1 cellular context compared by ENCODE assay signal in genomic region chr22:27022256-27022655, GRCh38.
TF ChIP-seq lines count a peak whose summit lies in the region.

No MANE protein-coding gene starts in this region.

TF ChIP-seq in H1, 55 proteins besides CTCF, POLR2A, EP300 and RAD21 (continued from another document):
- TF ChIP-seq, protein P1, sequence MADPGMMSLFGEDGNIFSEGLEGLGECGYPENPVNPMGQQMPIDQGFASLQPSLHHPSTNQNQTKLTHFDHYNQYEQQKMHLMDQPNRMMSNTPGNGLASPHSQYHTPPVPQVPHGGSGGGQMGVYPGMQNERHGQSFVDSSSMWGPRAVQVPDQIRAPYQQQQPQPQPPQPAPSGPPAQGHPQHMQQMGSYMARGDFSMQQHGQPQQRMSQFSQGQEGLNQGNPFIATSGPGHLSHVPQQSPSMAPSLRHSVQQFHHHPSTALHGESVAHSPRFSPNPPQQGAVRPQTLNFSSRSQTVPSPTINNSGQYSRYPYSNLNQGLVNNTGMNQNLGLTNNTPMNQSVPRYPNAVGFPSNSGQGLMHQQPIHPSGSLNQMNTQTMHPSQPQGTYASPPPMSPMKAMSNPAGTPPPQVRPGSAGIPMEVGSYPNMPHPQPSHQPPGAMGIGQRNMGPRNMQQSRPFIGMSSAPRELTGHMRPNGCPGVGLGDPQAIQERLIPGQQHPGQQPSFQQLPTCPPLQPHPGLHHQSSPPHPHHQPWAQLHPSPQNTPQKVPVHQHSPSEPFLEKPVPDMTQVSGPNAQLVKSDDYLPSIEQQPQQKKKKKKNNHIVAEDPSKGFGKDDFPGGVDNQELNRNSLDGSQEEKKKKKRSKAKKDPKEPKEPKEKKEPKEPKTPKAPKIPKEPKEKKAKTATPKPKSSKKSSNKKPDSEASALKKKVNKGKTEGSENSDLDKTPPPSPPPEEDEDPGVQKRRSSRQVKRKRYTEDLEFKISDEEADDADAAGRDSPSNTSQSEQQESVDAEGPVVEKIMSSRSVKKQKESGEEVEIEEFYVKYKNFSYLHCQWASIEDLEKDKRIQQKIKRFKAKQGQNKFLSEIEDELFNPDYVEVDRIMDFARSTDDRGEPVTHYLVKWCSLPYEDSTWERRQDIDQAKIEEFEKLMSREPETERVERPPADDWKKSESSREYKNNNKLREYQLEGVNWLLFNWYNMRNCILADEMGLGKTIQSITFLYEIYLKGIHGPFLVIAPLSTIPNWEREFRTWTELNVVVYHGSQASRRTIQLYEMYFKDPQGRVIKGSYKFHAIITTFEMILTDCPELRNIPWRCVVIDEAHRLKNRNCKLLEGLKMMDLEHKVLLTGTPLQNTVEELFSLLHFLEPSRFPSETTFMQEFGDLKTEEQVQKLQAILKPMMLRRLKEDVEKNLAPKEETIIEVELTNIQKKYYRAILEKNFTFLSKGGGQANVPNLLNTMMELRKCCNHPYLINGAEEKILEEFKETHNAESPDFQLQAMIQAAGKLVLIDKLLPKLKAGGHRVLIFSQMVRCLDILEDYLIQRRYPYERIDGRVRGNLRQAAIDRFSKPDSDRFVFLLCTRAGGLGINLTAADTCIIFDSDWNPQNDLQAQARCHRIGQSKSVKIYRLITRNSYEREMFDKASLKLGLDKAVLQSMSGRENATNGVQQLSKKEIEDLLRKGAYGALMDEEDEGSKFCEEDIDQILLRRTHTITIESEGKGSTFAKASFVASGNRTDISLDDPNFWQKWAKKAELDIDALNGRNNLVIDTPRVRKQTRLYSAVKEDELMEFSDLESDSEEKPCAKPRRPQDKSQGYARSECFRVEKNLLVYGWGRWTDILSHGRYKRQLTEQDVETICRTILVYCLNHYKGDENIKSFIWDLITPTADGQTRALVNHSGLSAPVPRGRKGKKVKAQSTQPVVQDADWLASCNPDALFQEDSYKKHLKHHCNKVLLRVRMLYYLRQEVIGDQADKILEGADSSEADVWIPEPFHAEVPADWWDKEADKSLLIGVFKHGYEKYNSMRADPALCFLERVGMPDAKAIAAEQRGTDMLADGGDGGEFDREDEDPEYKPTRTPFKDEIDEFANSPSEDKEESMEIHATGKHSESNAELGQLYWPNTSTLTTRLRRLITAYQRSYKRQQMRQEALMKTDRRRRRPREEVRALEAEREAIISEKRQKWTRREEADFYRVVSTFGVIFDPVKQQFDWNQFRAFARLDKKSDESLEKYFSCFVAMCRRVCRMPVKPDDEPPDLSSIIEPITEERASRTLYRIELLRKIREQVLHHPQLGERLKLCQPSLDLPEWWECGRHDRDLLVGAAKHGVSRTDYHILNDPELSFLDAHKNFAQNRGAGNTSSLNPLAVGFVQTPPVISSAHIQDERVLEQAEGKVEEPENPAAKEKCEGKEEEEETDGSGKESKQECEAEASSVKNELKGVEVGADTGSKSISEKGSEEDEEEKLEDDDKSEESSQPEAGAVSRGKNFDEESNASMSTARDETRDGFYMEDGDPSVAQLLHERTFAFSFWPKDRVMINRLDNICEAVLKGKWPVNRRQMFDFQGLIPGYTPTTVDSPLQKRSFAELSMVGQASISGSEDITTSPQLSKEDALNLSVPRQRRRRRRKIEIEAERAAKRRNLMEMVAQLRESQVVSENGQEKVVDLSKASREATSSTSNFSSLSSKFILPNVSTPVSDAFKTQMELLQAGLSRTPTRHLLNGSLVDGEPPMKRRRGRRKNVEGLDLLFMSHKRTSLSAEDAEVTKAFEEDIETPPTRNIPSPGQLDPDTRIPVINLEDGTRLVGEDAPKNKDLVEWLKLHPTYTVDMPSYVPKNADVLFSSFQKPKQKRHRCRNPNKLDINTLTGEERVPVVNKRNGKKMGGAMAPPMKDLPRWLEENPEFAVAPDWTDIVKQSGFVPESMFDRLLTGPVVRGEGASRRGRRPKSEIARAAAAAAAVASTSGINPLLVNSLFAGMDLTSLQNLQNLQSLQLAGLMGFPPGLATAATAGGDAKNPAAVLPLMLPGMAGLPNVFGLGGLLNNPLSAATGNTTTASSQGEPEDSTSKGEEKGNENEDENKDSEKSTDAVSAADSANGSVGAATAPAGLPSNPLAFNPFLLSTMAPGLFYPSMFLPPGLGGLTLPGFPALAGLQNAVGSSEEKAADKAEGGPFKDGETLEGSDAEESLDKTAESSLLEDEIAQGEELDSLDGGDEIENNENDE (IDR thresholded peaks at IDR 0.05; ENCODE audit: insufficient replicate concordance, low read length) = no peak
- TF ChIP-seq ATF3 (IDR thresholded peaks at IDR 0.05; ENCODE audit: insufficient read depth, low read depth, low read length) (no peak), E2F6 (IDR thresholded peaks at IDR 0.05) (no peak), CBX8 (IDR thresholded peaks at IDR 0.05; ENCODE audit: borderline replicate concordance, low read depth, low read length) (no peak), POLR2AphosphoS5 (IDR thresholded peaks at IDR 0.05; ENCODE audit: low read depth, low read length) (no peak), RBBP5 (IDR thresholded peaks at IDR 0.05; ENCODE audit: borderline replicate concordance, low read depth, low read length) (no peak), BCL11A (IDR thresholded peaks at IDR 0.05; ENCODE audit: low read depth in 2 of 2, low read length in 2 of 2) (no peak), KDM5A (IDR thresholded peaks at IDR 0.05; ENCODE audit: low read length) (no peak)
